In genomic region chr2:147161746-147162145, GRCh38 we compare ENCODE assay signal across 19 cellular contexts.
DNase-seq lines count a peak whose midpoint lies in the region; FAIRE-seq and TF ChIP-seq lines count a peak whose summit lies in the region.
"Had no signal": no experiment of that assay in that cellular context is flagged by ENCODE, and none has a peak within 500 bp of the region (broad histone marks: within the 10 kb centered on the region; RNA-seq: fewer than 3 reads in every experiment).

No MANE protein-coding gene starts in this region.

- H3K4me1 ChIP-seq in mesenchymal stem cell (ENCODE audit: control insufficient read depth, insufficient read depth, low read depth, low read length) (no peaks in the 10 kb centered on the region), small intestine (ENCODE audit: control insufficient read depth in 2 of 2, insufficient read depth in 1 of 2, low read depth in 1 of 2, low read length in 1 of 2) (no peaks in the 10 kb centered on the region)
- H3K4me1 ChIP-seq: Caco-2 had no signal

- H2BK5ac ChIP-seq in mesenchymal stem cell (ENCODE audit: low read depth, low read length, poor library complexity, severe bottlenecking) = peak overlapping the region; percentile 25

- no peak overlapping the region for H4K91ac ChIP-seq in mesenchymal stem cell (ENCODE audit: low read length)

- H3K4me3 ChIP-seq in AG10803 (ENCODE audit: low read length) (no peak overlapping the region), mesenchymal stem cell (ENCODE audit: insufficient read depth in 1 of 2, low read depth in 1 of 2, low read length in 2 of 2) (no peak overlapping the region), small intestine (ENCODE audit: low read depth in 1 of 2, low read length in 2 of 2) (no peak overlapping the region)

- H3K18ac ChIP-seq in mesenchymal stem cell (ENCODE audit: low read depth in 1 of 2, low read length in 2 of 2) = no peak overlapping the region

- H3K9me3 ChIP-seq in mesenchymal stem cell (ENCODE audit: control insufficient read depth, low read length) (no peaks in the 10 kb centered on the region), small intestine (ENCODE audit: control insufficient read depth, low read depth) (no peaks in the 10 kb centered on the region)
- H3K9me3 ChIP-seq: Caco-2 had no signal

- no peak overlapping the region for H3K4ac ChIP-seq in mesenchymal stem cell (ENCODE audit: low read depth in 1 of 2, low read length in 2 of 2)

- no peak overlapping the region for H4K8ac ChIP-seq in mesenchymal stem cell (ENCODE audit: low read length)

- no peak overlapping the region for H2AK5ac ChIP-seq in mesenchymal stem cell (ENCODE audit: low read length, severe bottlenecking)

- no peak overlapping the region for H2BK120ac ChIP-seq in mesenchymal stem cell (ENCODE audit: low read depth, low read length)

- H3K27me3 ChIP-seq in mesenchymal stem cell (ENCODE audit: control insufficient read depth in 1 of 2, insufficient read depth in 1 of 2, low read length in 2 of 2) (no peaks in the 10 kb centered on the region), small intestine (ENCODE audit: control insufficient read depth in 2 of 2, insufficient read depth in 2 of 2, low read length in 2 of 2) (no peaks in the 10 kb centered on the region)

- no peak overlapping the region for H2AFZ ChIP-seq in mesenchymal stem cell (ENCODE audit: low read depth, low read length)

- no peak overlapping the region for H2BK15ac ChIP-seq in mesenchymal stem cell (ENCODE audit: low read depth, poor library complexity, severe bottlenecking)

- H3K36me3 ChIP-seq in mesenchymal stem cell (ENCODE audit: control insufficient read depth in 1 of 2, insufficient read depth in 2 of 2, low read depth in 1 of 2, low read length in 2 of 2) (no peaks in the 10 kb centered on the region), small intestine (ENCODE audit: control insufficient read depth in 2 of 2, insufficient read depth in 2 of 2, low read length in 2 of 2) (no peaks in the 10 kb centered on the region)

- no peak for TF ChIP-seq CTCF in AG10803 (conservative IDR thresholded peaks at IDR 0.05; ENCODE audit: low read length)

- no peak overlapping the region for H2BK12ac ChIP-seq in mesenchymal stem cell (ENCODE audit: low read length in 2 of 2)

- no peak for FAIRE-seq in small intestine (lab: Jason Lieb, UNC)
- FAIRE-seq: A204.1, D721Med, G401.6, GM12891, HTR-8/SVneo had no signal

- no peak overlapping the region for H3K23ac ChIP-seq in mesenchymal stem cell (ENCODE audit: low read length in 2 of 2)

- H3K4me2 ChIP-seq in mesenchymal stem cell (ENCODE audit: low read length, poor library complexity, severe bottlenecking) = no peak overlapping the region

- H3K9ac ChIP-seq in mesenchymal stem cell (ENCODE audit: low read length) = no peak overlapping the region

- peak; percentile 37 for DNase-seq in AG10803 (ENCODE audit: low read depth)
- peak; percentile 46 for DNase-seq in HCEC 1CT
- DNase-seq in fibroblast of gingiva (ENCODE audit: low read depth) = peak; percentile 51
- DNase-seq in mesenchymal stem cell = no peak
- DNase-seq in NK-92 treated with Interleukin-12 subunit alpha and Interleukin-12 subunit beta, amount 100 ng/mL, for 24 hours (lab: John Stamatoyannopoulos, UW) = no peak
- no peak for DNase-seq in small intestine
- no peak for DNase-seq in stimulated activated CD4-positive, alpha-beta T cell treated with anti-CD3 and anti-CD28 coated beads, Interleukin-4, amount 100 ng/mL, for 4 hours
- DNase-seq: ACHN; AML-193; Caco-2; CD4-positive, alpha-beta T cell; GOT3; H7 had no signal

- no peaks in the 10 kb centered on the region for H3K79me1 ChIP-seq in mesenchymal stem cell (replicated peaks; ENCODE audit: low read length, poor library complexity, severe bottlenecking)

- no peak overlapping the region for H3K14ac ChIP-seq in mesenchymal stem cell (ENCODE audit: low read length in 2 of 2)

- H3K27ac ChIP-seq in mesenchymal stem cell (ENCODE audit: low read length, poor library complexity, severe bottlenecking) (no peak overlapping the region), small intestine (ENCODE audit: low read depth in 1 of 2, low read length in 1 of 2) (no peak overlapping the region)
- H3K27ac ChIP-seq: C4-2B had no signal

Comparison
In these comparisons a context has a peak if more than half of its experiments do, and no peak if none do; other contexts are left out.
1. DNase-seq: peak in AG10803 (single experiment), HCEC 1CT (single experiment) and fibroblast of gingiva (single experiment); none in mesenchymal stem cell (single experiment), NK-92 treated with Interleukin-12 subunit alpha and Interleukin-12 subunit beta, amount 100 ng/mL, for 24 hours (single experiment), small intestine (single experiment) and stimulated activated CD4-positive, alpha-beta T cell treated with anti-CD3 and anti-CD28 coated beads, Interleukin-4, amount 100 ng/mL, for 4 hours (0 of 2).